ENCODE assay signal across 26 cellular contexts in genomic region chr7:108102913-108103312, GRCh38. TPM values are rescaled to one million over a fixed set of nuclear protein-coding genes. Genes with fewer than 3 reads are reported as not detected.
"Had no signal": no experiment of that assay in that cellular context is flagged by ENCODE, and none has a peak within 500 bp of the region (broad histone marks: within the 10 kb centered on the region; RNA-seq: fewer than 3 reads in every experiment).

No MANE protein-coding gene starts in this region.

- H3K27ac Mint-ChIP-seq: activated CD4-positive, alpha-beta memory T cell treated with anti-CD3 and anti-CD28 coated beads for 36 hours; activated CD4-positive, alpha-beta T cell treated with anti-CD3 and anti-CD28 coated beads, Interleukin-2, amount 10 ng/mL, durations not matched to agents 24 days and 14 days; activated T-helper 1 cell treated with anti-CD3 and anti-CD28 coated beads, Interleukin-12 subunit alpha, Interleukin-12 subunit beta, Interleukin-2, Interleukin-4 antibody, amounts not matched to agents 30 ng/mL and 10 ng/mL and 1 ng/mL, durations not matched to agents 14 hours and 24 hours and 36 hours; natural killer cell had no signal

- DNase-seq: activated CD4-positive, alpha-beta memory T cell treated with anti-CD3 and anti-CD28 coated beads for 36 hours; activated CD4-positive, alpha-beta T cell treated with anti-CD3 and anti-CD28 coated beads, Interleukin-2, amount 10 ng/mL, durations not matched to agents 24 days and 14 days; activated CD8-positive, alpha-beta memory T cell treated with anti-CD3 and anti-CD28 coated beads, Interleukin-2, amount 50 U/mL, for 4 hours; activated gamma-delta T cell; activated naive CD4-positive, alpha-beta T cell treated with anti-CD3 and anti-CD28 coated beads, Interleukin-2, amount 50 U/mL, for 16 hours; activated T-cell treated with anti-CD3 and anti-CD28 coated beads, Interleukin-2, amount 50 U/mL, for 1 hour; amniotic stem cell; caudate nucleus; cortex of kidney; foreskin keratinocyte; heart right ventricle; left lung; lower lobe of right lung; mesendoderm; natural killer cell; stimulated activated naive CD4-positive, alpha-beta T cell; T-helper 2 cell; tibial artery; WERI-Rb-1 had no signal

- H3K4me3 Mint-ChIP-seq: activated CD4-positive, alpha-beta memory T cell treated with anti-CD3 and anti-CD28 coated beads for 36 hours; activated CD4-positive, alpha-beta T cell treated with anti-CD3 and anti-CD28 coated beads, Interleukin-2, amount 10 ng/mL, durations not matched to agents 24 days and 14 days; activated T-helper 1 cell treated with anti-CD3 and anti-CD28 coated beads, Interleukin-12 subunit alpha, Interleukin-12 subunit beta, Interleukin-2, Interleukin-4 antibody, amounts not matched to agents 30 ng/mL and 10 ng/mL and 1 ng/mL, durations not matched to agents 14 hours and 24 hours and 36 hours; natural killer cell had no signal

- H3K4me1 ChIP-seq: foreskin keratinocyte, lower lobe of right lung, right atrium auricular region, tibial artery had no signal

- H3K4me3 ChIP-seq: heart right ventricle, left lung, lower lobe of right lung, right atrium auricular region, suprapubic skin, tibial artery had no signal

- H3K27me3 ChIP-seq: foreskin keratinocyte, heart right ventricle, left lung, right atrium auricular region, suprapubic skin, tibial artery had no signal

- H3K36me3 Mint-ChIP-seq: activated CD4-positive, alpha-beta memory T cell treated with anti-CD3 and anti-CD28 coated beads for 36 hours; natural killer cell had no signal

- H3K27ac ChIP-seq: foreskin keratinocyte, left lung, lower lobe of right lung, right atrium auricular region, suprapubic skin, tibial artery, WERI-Rb-1 had no signal

- H3K36me3 ChIP-seq: heart right ventricle, left lung, lower lobe of right lung, right atrium auricular region, tibial artery, WERI-Rb-1 had no signal

- H3K9me3 Mint-ChIP-seq: activated CD4-positive, alpha-beta memory T cell treated with anti-CD3 and anti-CD28 coated beads for 36 hours; activated CD4-positive, alpha-beta T cell treated with anti-CD3 and anti-CD28 coated beads, Interleukin-2, amount 10 ng/mL, durations not matched to agents 24 days and 14 days; activated T-helper 1 cell treated with anti-CD3 and anti-CD28 coated beads, Interleukin-12 subunit alpha, Interleukin-12 subunit beta, Interleukin-2, Interleukin-4 antibody, amounts not matched to agents 30 ng/mL and 10 ng/mL and 1 ng/mL, durations not matched to agents 14 hours and 24 hours and 36 hours; natural killer cell had no signal

- H3K9me3 ChIP-seq: heart right ventricle, left lung, lower lobe of right lung, right atrium auricular region, suprapubic skin, tibial artery had no signal

- FAIRE-seq: endothelial cell of umbilical vein, islet of Langerhans had no signal

- H3K4me1 Mint-ChIP-seq: activated CD4-positive, alpha-beta T cell treated with anti-CD3 and anti-CD28 coated beads, Interleukin-2, amount 10 ng/mL, durations not matched to agents 24 days and 14 days; natural killer cell had no signal

RNA-seq across cellular contexts. Expression of gene LAMB4, which starts 27.2 kb away (rescaled TPM):
- total RNA-seq: activated CD4-positive, alpha-beta memory T cell treated with anti-CD3 and anti-CD28 coated beads for 36 hours; activated CD4-positive, alpha-beta T cell treated with anti-CD3 and anti-CD28 coated beads, Interleukin-2, amount 10 ng/mL, durations not matched to agents 24 days and 14 days; activated CD8-positive, alpha-beta memory T cell treated with anti-CD3 and anti-CD28 coated beads for 36 hours; activated T-helper 1 cell treated with anti-CD3 and anti-CD28 coated beads, Interleukin-12 subunit alpha, Interleukin-12 subunit beta, Interleukin-2, Interleukin-4 antibody, amounts not matched to agents 30 ng/mL and 10 ng/mL and 1 ng/mL, durations not matched to agents 14 hours and 24 hours and 36 hours; chondrocyte; lower lobe of right lung; natural killer cell; right atrium auricular region had no signal
